ENCODE assay signal across 8 cellular contexts in genomic region chr12:12735301-12735700, GRCh38. TPM values are rescaled to one million over a fixed set of nuclear protein-coding genes. Genes with fewer than 3 reads are reported as not detected.
DNase-seq lines count a peak whose midpoint lies in the region; ATAC-seq and TF ChIP-seq lines count a peak whose summit lies in the region.
"Had no signal": no experiment of that assay in that cellular context is flagged by ENCODE, and none has a peak within 500 bp of the region (broad histone marks: within the 10 kb centered on the region; RNA-seq: fewer than 3 reads in every experiment).

No MANE protein-coding gene starts in this region.

- H3K36me3 ChIP-seq in BE2C = no peaks in the 10 kb centered on the region

- CTCF ChIA-PET in T-cell (lab: Charles Lee) = interaction anchor here (0.7 to 3.3 kb wide), 6 partner anchors 9 to 171 kb away, joined by 3 to 89 read pairs (median 18); partner anchors contain the start of gene CDKN1B (in 1 of the 2)

- no peaks in the 10 kb centered on the region for H3K9me3 Mint-ChIP-seq in T-cell

- no peaks in the 10 kb centered on the region; the same call in 1 of the 2 replicates for H3K4me1 ChIP-seq in BE2C
- H3K4me1 ChIP-seq in foreskin keratinocyte = no peaks in the 10 kb centered on the region

- POLR2A ChIA-PET in T-cell (lab: Charles Lee) = interaction anchor here in 1 of 2 donors (1.0 kb wide), 1 partner anchor 17 kb away, joined by 4 read pairs; no protein-coding TSS in a partner anchor

- DNase-seq in GM04503 (ENCODE audit: low read depth) (peak; percentile 55), T-cell (no peak), fibroblast of mammary gland (ENCODE audit: low read depth) (peak; percentile 68), BE2C (no peak), foreskin keratinocyte (no peak), NCI-H510A treated with DMSO at 0.1 percent for 48 hours (lab: John Stamatoyannopoulos, UW) (no peak)
- DNase-seq: SHP77 had no signal

- H3K4me3 ChIP-seq in fibroblast of mammary gland (ENCODE audit: control insufficient read depth, low read depth, low read length) (no peak overlapping the region), skin epidermis (no peak overlapping the region), BE2C (ENCODE audit: low read depth, low read length) (no peak overlapping the region)

- peaks cover 37 to 50% (median 40%) of the 10 kb centered on the region in 3 donors for H3K4me1 Mint-ChIP-seq in T-cell

- TF ChIP-seq CTCF in fibroblast of mammary gland (conservative IDR thresholded peaks at IDR 0.05; ENCODE audit: control insufficient read depth, insufficient read depth, low read depth, low read length) = no peak
- no peak for TF ChIP-seq CTCF in BE2C (IDR thresholded peaks at IDR 0.05; ENCODE audit: low read depth, low read length)
- TF ChIP-seq CTCF in foreskin keratinocyte (conservative IDR thresholded peaks at IDR 0.05) = no peak

- H3K36me3 Mint-ChIP-seq in T-cell = peaks cover 5% of the 10 kb centered on the region

- no peaks in the 10 kb centered on the region for H3K9me3 ChIP-seq in BE2C

- no peaks in the 10 kb centered on the region for H3K27me3 Mint-ChIP-seq in T-cell

- H3K4me3 Mint-ChIP-seq in T-cell = peak overlapping the region in 1 of 3 donors; percentile 25

- ATAC-seq in T-cell (replicated peaks in 1 of 4) (no peak), foreskin keratinocyte (no peak)

- peak overlapping the region in 18 of 21 experiments; percentile 7 to 89 (median 55) for H3K27ac ChIP-seq in skin epidermis
- no peak overlapping the region for H3K27ac ChIP-seq in foreskin keratinocyte

- H3K27ac Mint-ChIP-seq in T-cell = peak overlapping the region; percentile 88 to 96

- H3K27me3 ChIP-seq in BE2C (no peaks in the 10 kb centered on the region), foreskin keratinocyte (no peaks in the 10 kb centered on the region)

RNA-seq across cellular contexts. Expression of gene CDKN1B, which starts 18.1 kb away (rescaled TPM):
- total RNA-seq in T-cell (100 to 1,000 TPM; 170 to 246 (median 188) TPM), foreskin keratinocyte (14.0 and 15.6 TPM in 2 replicates)
- polyA plus RNA-seq in BE2C (2012; ENCODE audit: insufficient read depth, insufficient read length, low read depth) = 105 TPM
- polyA plus RNA-seq in foreskin keratinocyte = 7.3 and 9.1 TPM in 2 replicates

RNA-seq across cellular contexts. Expression of gene GPR19, which starts 39.3 kb away (rescaled TPM):
- total RNA-seq in T-cell (1 to 10 TPM; 1.7 to 5.2 (median 2.2) TPM), foreskin keratinocyte (0.60 and 0.68 TPM in 2 replicates)
- polyA plus RNA-seq in BE2C (2012; ENCODE audit: insufficient read depth, insufficient read length, low read depth) = 5.6 TPM
- 0.36 and 0.51 TPM in 2 replicates for polyA plus RNA-seq in foreskin keratinocyte

RNA-seq across cellular contexts. Expression of gene APOLD1, which starts 50.2 kb away (rescaled TPM):
- total RNA-seq in T-cell = 1 to 10 TPM in 4 of 5 donors, under 1 TPM in 1; 0.82 to 4.7 (median 3.8) TPM
- polyA plus RNA-seq in BE2C (2012; ENCODE audit: insufficient read depth, insufficient read length, low read depth) = 3.2 TPM
- total RNA-seq in foreskin keratinocyte = 0.61 and 0.63 TPM in 2 replicates
- 0.13 and 0.26 TPM in 2 replicates for polyA plus RNA-seq in foreskin keratinocyte

Comparison
In these comparisons a context has a peak if more than half of its experiments do, and no peak if none do; other contexts are left out.
1. DNase-seq: peak in GM04503 (single experiment) and fibroblast of mammary gland (single experiment); none in T-cell (0 of 34), BE2C (single experiment), foreskin keratinocyte (0 of 2) and NCI-H510A treated with DMSO at 0.1 percent for 48 hours (single experiment).
2. RNA of gene CDKN1B, which starts 18.1 kb away (total RNA-seq): 170 to 246 TPM in T-cell; 14.0 to 15.6 TPM in foreskin keratinocyte; every median in the first group is over 10 times any median in the second.